ENCODE assay signal across 8 cellular contexts in genomic region chr1:234478481-234479309, GRCh38. TPM values are rescaled to one million over a fixed set of nuclear protein-coding genes. Genes with fewer than 3 reads are reported as not detected.
DNase-seq lines count a peak whose midpoint lies in the region; ATAC-seq lines count a peak whose summit lies in the region.

TARBP1 (minus strand) TSS chr1:234479179; CDS start chr1:234479103, 76 bp downstream.

- ATAC-seq in GM18498 (IDR thresholded peaks at IDR 0.05; ENCODE audit: unreplicated experiment) (peak; percentile 74), HG02798 (IDR thresholded peaks at IDR 0.05; ENCODE audit: poor library complexity, unreplicated experiment) (peak; percentile 77)

- peak; percentile 25 for DNase-seq in NCI-H1436 treated with DMSO at 0.1 percent for 48 hours (lab: John Stamatoyannopoulos, UW)
- DNase-seq in anterior cingulate cortex (lab: John Stamatoyannopoulos, UW), result peak in 50 of 58 donors; percentile 35 to 91 (median 70)
- DNase-seq in hepatic stellate cell (ENCODE audit: low spot score), result peak; percentile 82
- peak; percentile 97 for DNase-seq in retina
- DNase-seq in cerebellar nuclear complex (lab: John Stamatoyannopoulos, UW), result no peak

- intact Hi-C loops in T-helper 2 cell treated with Interferon-gamma antibody and Interleukin-4, amounts not matched to agents 100 ng/mL and 5 ng/mL, for 36 hours (cut with micrococcal nuclease), result loop anchor here (1.0 to 5.0 kb wide), 6 partner anchors 80 to 1024 kb away; partner anchors contain the start of genes ARID4B, B3GALNT2, COA6 and GGPS1

RNA-seq across cellular contexts. Expression of gene TARBP1, which starts in this region (rescaled TPM):
- total RNA-seq in T-helper 2 cell treated with Interferon-gamma antibody and Interleukin-4, amounts not matched to agents 100 ng/mL and 5 ng/mL, for 36 hours, result 52.5 and 55.8 TPM in 2 replicates

Comparison
In these comparisons a context has a peak if more than half of its experiments do, and no peak if none do; other contexts are left out.
1. DNase-seq: peak in NCI-H1436 treated with DMSO at 0.1 percent for 48 hours (single experiment), anterior cingulate cortex (50 of 58), hepatic stellate cell (single experiment) and retina (single experiment); none in cerebellar nuclear complex (0 of 2).